In genomic region chr14:64715146-64715627, GRCh38 we compare ENCODE assay signal across 13 cellular contexts. TPM values are rescaled to one million over a fixed set of nuclear protein-coding genes. Genes with fewer than 3 reads are reported as not detected.
DNase-seq lines count a peak whose midpoint lies in the region; ATAC-seq, FAIRE-seq and TF ChIP-seq lines count a peak whose summit lies in the region.
"Had no signal": no experiment of that assay in that cellular context is flagged by ENCODE, and none has a peak within 500 bp of the region (broad histone marks: within the 10 kb centered on the region; RNA-seq: fewer than 3 reads in every experiment).

No MANE protein-coding gene starts in this region.

- FAIRE-seq in H1 (lab: Jason Lieb, UNC) = peak; percentile 28

- H3K79me1 ChIP-seq in H1 (ENCODE audit: low read depth, low read length) = peaks cover 21% of the 10 kb centered on the region

- no peaks in the 10 kb centered on the region for H3K27me3 Mint-ChIP-seq in natural killer cell treated with Interleukin-12 subunit alpha and Interleukin-12 subunit beta and Interleukin-15 and Interleukin-18, amount 100 ng/mL, for 72 hours

- H3K27ac ChIP-seq in RWPE2 (ENCODE audit: poor library complexity, severe bottlenecking) = peak overlapping the region; percentile 93
- H3K27ac ChIP-seq in H1 (ENCODE audit: low read depth, low read length) = no peak overlapping the region
- H3K27ac ChIP-seq in temporal lobe (ENCODE audit: low read depth, low read length) = peak overlapping the region; percentile 91

- peak overlapping the region; percentile 72 for H2BK12ac ChIP-seq in H1 (ENCODE audit: low read depth, low read length)

- H3K79me2 ChIP-seq in H1 (ENCODE audit: control insufficient read depth in 1 of 2, insufficient read depth in 2 of 2, low read length in 2 of 2) = peaks cover 19 to 90% of the 10 kb centered on the region in 2 experiments

- no peak for TF ChIP-seq EP300 in H1 (IDR thresholded peaks at IDR 0.05; ENCODE audit: borderline replicate concordance in 1 of 2, low read depth in 2 of 2, low read length in 2 of 2)

- TF ChIP-seq RAD21 in H1 (IDR thresholded peaks at IDR 0.05 in 1 of 2, conservative IDR thresholded peaks at IDR 0.05 in 1 of 2; ENCODE audit: low read depth in 2 of 2, low read length in 2 of 2) = no peak

- H3K9me3 Mint-ChIP-seq in natural killer cell treated with Interleukin-12 subunit alpha and Interleukin-12 subunit beta and Interleukin-15 and Interleukin-18, amount 100 ng/mL, for 72 hours = peaks cover 11% of the 10 kb centered on the region

- H3K36me3 Mint-ChIP-seq in natural killer cell treated with Interleukin-12 subunit alpha and Interleukin-12 subunit beta and Interleukin-15 and Interleukin-18, amount 100 ng/mL, for 72 hours = peaks cover 28% of the 10 kb centered on the region

- H3K4me3 ChIP-seq in RWPE2 (ENCODE audit: severe bottlenecking) (no peak overlapping the region), H1 (ENCODE audit: extremely low read depth in 1 of 4, insufficient read depth in 2 of 4, low read depth in 3 of 4, low read length in 4 of 4) (peak overlapping the region in 1 of 4 experiments; percentile 53; a peak in 2 of 8 replicates)

- WGBS in H1 (ENCODE audit: extremely low coverage in 1 of 2, insufficient coverage in 1 of 2, insufficient read length in 1 of 2, insufficient replicate concordance in 2 of 2, low coverage in 1 of 2, low lambda C conversion rate in 2 of 2, missing lambda C conversion rate in 1 of 2), 2 experiments = 36% methylated on average over 4 of the region's 4 CpGs; no CpG with 5 or more reads in 1 of the 2 experiments

- H3K23me2 ChIP-seq in H1 (ENCODE audit: low read depth, low read length) = peaks cover 12% of the 10 kb centered on the region; the same call in 1 of the 2 replicates

- H2BK20ac ChIP-seq in H1 (ENCODE audit: low read length) = 0 out of 2 replicates have a peak overlapping the region, but pooled peaks have one; percentile 35

- H3K4me1 ChIP-seq in RWPE2 (ENCODE audit: insufficient read depth, poor library complexity, severe bottlenecking) (peaks cover 69% of the 10 kb centered on the region), H1 (replicated peaks in 1 of 4; ENCODE audit: control insufficient read depth in 3 of 4, insufficient read depth in 4 of 4, low read length in 3 of 4) (peaks cover 42 to 52% (median 45%) of the 10 kb centered on the region in 4 experiments)

- H3K23ac ChIP-seq in H1 (ENCODE audit: insufficient read length) = no peak overlapping the region

- peak overlapping the region; percentile 45 for H3K4ac ChIP-seq in H1 (replicated peaks; ENCODE audit: insufficient read length, low read depth, low read length)

- H3K18ac ChIP-seq in H1 (ENCODE audit: extremely low read depth, low read length) = peak overlapping the region; percentile 89; the same call in 1 of the 2 replicates

- POLR2A ChIA-PET in H1 (lab: Charles Lee; ENCODE audit: partially characterized antibody) = interaction anchor here (1.2 to 5.4 kb wide), 6 partner anchors 9 to 211 kb away, joined by 3 to 102 read pairs (median 6); partner anchors contain the start of genes PLEKHG3 and ZBTB1

- peak overlapping the region; percentile 18 for H4K5ac ChIP-seq in H1 (ENCODE audit: insufficient read length, low read depth, low read length)

- no peak overlapping the region for H3K14ac ChIP-seq in H1 (ENCODE audit: insufficient read length)

- no peak overlapping the region for H3K56ac ChIP-seq in H1 (replicated peaks; ENCODE audit: insufficient read length, low read depth, low read length)

- no peak overlapping the region for H2AFZ ChIP-seq in H1 (ENCODE audit: low read length)

- H4K91ac ChIP-seq in H1 (replicated peaks; ENCODE audit: insufficient read length, low read length) = peak overlapping the region; percentile 45

- H3K36me3 ChIP-seq in RWPE2 (ENCODE audit: low read depth) (peaks cover 55% of the 10 kb centered on the region), H1 (ENCODE audit: control insufficient read depth in 2 of 4, insufficient read depth in 4 of 4, low read length in 3 of 4) (peaks cover 0 to 5% (median 0%) of the 10 kb centered on the region in 4 experiments; a peak in 1 of 8 replicates)

- no peak overlapping the region for H3K9ac ChIP-seq in H1 (replicated peaks in 1 of 4; ENCODE audit: extremely low read depth in 1 of 4, low read depth in 3 of 4, low read length in 3 of 4)

- peak overlapping the region; percentile 47 for H3K4me3 Mint-ChIP-seq in natural killer cell treated with Interleukin-12 subunit alpha and Interleukin-12 subunit beta and Interleukin-15 and Interleukin-18, amount 100 ng/mL, for 72 hours

- DNase-seq in RWPE2 (ENCODE audit: low spot score) (peak; percentile 23), H1 (ENCODE audit: low read depth in 1 of 2, low spot score in 2 of 2) (no peak), NOMO-1 treated with DMSO at 0.1 percent for 48 hours (lab: John Stamatoyannopoulos, UW; ENCODE audit: unreplicated experiment) (no peak), SHP77 treated with DMSO at 0.1 percent for 48 hours (lab: John Stamatoyannopoulos, UW) (no peak)
- DNase-seq in natural killer cell treated with Interleukin-12 subunit alpha and Interleukin-12 subunit beta and Interleukin-15 and Interleukin-18, amount 100 ng/mL, for 72 hours (ENCODE audit: low spot score) = no peak
- no peak for DNase-seq in activated CD4-positive, CD25-positive, alpha-beta regulatory T cell treated with anti-CD3 and anti-CD28 coated beads, Interleukin-2, amount 50 U/mL, for 72 hours
- DNase-seq: activated CD4-positive, alpha-beta T cell treated with anti-CD3 and anti-CD28 coated beads, Interleukin-2, amount 50 U/mL, for 48 hours; KBM-7; NCI-H2081; T-helper 2 cell had no signal

- H4K20me1 ChIP-seq in H1 (replicated peaks in 1 of 2; ENCODE audit: control insufficient read depth in 1 of 2, insufficient read depth in 2 of 2, low read length in 2 of 2) = peaks cover 10 to 22% of the 10 kb centered on the region in 2 experiments

- peak overlapping the region; percentile 66 to 98 for H3K27ac Mint-ChIP-seq in natural killer cell treated with Interleukin-12 subunit alpha and Interleukin-12 subunit beta and Interleukin-15 and Interleukin-18, amount 100 ng/mL, for 72 hours

- ATAC-seq in RWPE2 (ENCODE audit: low read depth) (no peak), GM21360 (IDR thresholded peaks at IDR 0.05; ENCODE audit: unreplicated experiment) (no peak)
- no peak for ATAC-seq in natural killer cell treated with Interleukin-12 subunit alpha and Interleukin-12 subunit beta and Interleukin-15 and Interleukin-18, amount 100 ng/mL, for 72 hours

- CTCF ChIA-PET in H1 (lab: Charles Lee; ENCODE audit: partially characterized antibody) = interaction anchor here (1.0 to 5.6 kb wide), 9 partner anchors 11 to 44 kb away, joined by 3 to 74 read pairs (median 5); partner anchors contain the start of gene PLEKHG3

- TF ChIP-seq POLR2A in H1 (IDR thresholded peaks at IDR 0.05; ENCODE audit: control extremely low read depth in 1 of 2, low read depth in 2 of 2, low read length in 2 of 2) = no peak

- H3K27me3 ChIP-seq in RWPE2 (ENCODE audit: insufficient read depth, poor library complexity, severe bottlenecking) (no peaks in the 10 kb centered on the region), H1 (replicated peaks in 1 of 4; ENCODE audit: control insufficient read depth in 3 of 4, extremely low read depth in 1 of 4, insufficient read depth in 3 of 4, low read length in 3 of 4) (0 out of 7 replicates have a peak, but pooled peaks cover 0 to 3% (median 0%) of the 10 kb centered on the region in 4 experiments)

- H3K9me3 ChIP-seq in RWPE2 (ENCODE audit: severe bottlenecking) = peaks cover 16% of the 10 kb centered on the region
- peaks cover 3% of the 10 kb centered on the region in 2 experiments for H3K9me3 ChIP-seq in H1 (ENCODE audit: insufficient read depth in 2 of 2, low read depth in 1 of 2, low read length in 1 of 2)

- TF ChIP-seq CTCF in RWPE2 (IDR thresholded peaks at IDR 0.05; ENCODE audit: poor library complexity, severe bottlenecking) = no peak
- TF ChIP-seq CTCF in H1 (IDR thresholded peaks at IDR 0.05; ENCODE audit: control extremely low read depth in 1 of 3, insufficient read depth in 1 of 3, low read depth in 1 of 3, low read length in 3 of 3) = no peak

- H3K4me2 ChIP-seq in H1 (ENCODE audit: insufficient read depth in 1 of 2, low read depth in 2 of 2, low read length in 2 of 2) = peak overlapping the region; percentile 69 to 88

- H4K8ac ChIP-seq in H1 (ENCODE audit: extremely low read depth, insufficient read depth, low read length) = no peak overlapping the region; the same call in 1 of the 2 replicates

- H2BK15ac ChIP-seq in H1 (ENCODE audit: low read length) = 0 out of 2 replicates have a peak overlapping the region, but pooled peaks have one; percentile 63

- H2AK5ac ChIP-seq in H1 (ENCODE audit: low read depth, low read length) = peak overlapping the region; percentile 41; the same call in 1 of the 2 replicates

- H3K4me1 Mint-ChIP-seq in natural killer cell treated with Interleukin-12 subunit alpha and Interleukin-12 subunit beta and Interleukin-15 and Interleukin-18, amount 100 ng/mL, for 72 hours (ENCODE audit: low read depth in 2 of 2) = peaks cover 74 to 88% of the 10 kb centered on the region in 2 donors

- peak overlapping the region; percentile 60; the same call in 1 of the 2 replicates for H2BK5ac ChIP-seq in H1 (ENCODE audit: low read depth, low read length)

- no peak overlapping the region for H2BK120ac ChIP-seq in H1 (replicated peaks; ENCODE audit: low read depth, low read length)

TF ChIP-seq in H1, 55 proteins besides CTCF, POLR2A, EP300 and RAD21 (continues in another document):
- TF ChIP-seq E2F6 (IDR thresholded peaks at IDR 0.05) = peak; percentile 89
- peak; percentile 82; the same call in 1 of the 2 replicates for TF ChIP-seq KDM1A (IDR thresholded peaks at IDR 0.05; ENCODE audit: borderline replicate concordance, low read length)

RNA-seq across cellular contexts. Expression of gene PLEKHG3, which starts 11.0 kb away (rescaled TPM):
- 89.1 and 90.6 TPM in 2 replicates for total RNA-seq in H1 (2021; fragmentation: NEBNext Ultra II Directional; extraction: Animal tissue kit (Norgen Biotek cat#: 25700))
- 43.4 and 52.2 TPM in 2 replicates for polyA plus RNA-seq in H1 (2011; rRNA removed)
- 47.9 TPM for polyA plus RNA-seq in H1 (2011; cell fraction: cytosol; rRNA removed)
- polyA plus RNA-seq in H1 (2011; cell fraction: nucleus; rRNA removed) = 122 TPM
- 38.4 to 58.9 TPM (median 52.0 TPM) in 4 replicates for polyA plus RNA-seq in H1 (2012, experiment 1 of 2)
- 33.1 TPM for polyA plus RNA-seq in H1 (2012, experiment 2 of 2)
- 25.1 TPM for polyA plus RNA-seq in H1 (2013, experiment 1 of 2)
- polyA plus RNA-seq in H1 (2013, experiment 2 of 2) = 24.3 TPM
- 67.8 and 88.3 TPM in 2 replicates for polyA minus RNA-seq in H1 (2011; rRNA and poly(A)+ RNA removed)
- polyA minus RNA-seq in H1 (2011; cell fraction: cytosol; rRNA and poly(A)+ RNA removed) = 45.6 TPM
- polyA minus RNA-seq in H1 (2011; cell fraction: nucleus; rRNA and poly(A)+ RNA removed) = 80.2 TPM
- 10 to 100 TPM; 17.1 to 30.3 TPM for total RNA-seq in natural killer cell treated with Interleukin-12 subunit alpha and Interleukin-12 subunit beta and Interleukin-15 and Interleukin-18, amount 100 ng/mL, for 72 hours
- 7.1 TPM for total RNA-seq in temporal lobe
- total RNA-seq: OCI-LY7 had no signal
